11 cellular contexts compared by ENCODE assay signal in genomic region chr2:188668017-188668663, GRCh38.
DNase-seq lines count a peak whose midpoint lies in the region; ATAC-seq, FAIRE-seq and TF ChIP-seq lines count a peak whose summit lies in the region.
"Had no signal": no experiment of that assay in that cellular context is flagged by ENCODE, and none has a peak within 500 bp of the region (broad histone marks: within the 10 kb centered on the region; RNA-seq: fewer than 3 reads in every experiment).

No MANE protein-coding gene starts in this region.

- TF ChIP-seq CTCF in retinal pigment epithelial cell (conservative IDR thresholded peaks at IDR 0.05; ENCODE audit: low read depth, low read length) = no peak

- no peak for ATAC-seq in GM21619 (IDR thresholded peaks at IDR 0.05; ENCODE audit: unreplicated experiment)
- no peak for ATAC-seq in HG02840 (IDR thresholded peaks at IDR 0.05; ENCODE audit: low FRiP score, unreplicated experiment)
- ATAC-seq in stimulated activated effector memory CD8-positive, alpha-beta T cell treated with anti-CD3 and anti-CD28 coated beads, Interleukin-12 subunit alpha, Interleukin-12 subunit beta, amount 100 ng/mL, for 72 hours = no peak
- ATAC-seq in GM21526 (IDR thresholded peaks at IDR 0.05; ENCODE audit: low FRiP score, unreplicated experiment) = no peak
- ATAC-seq: naive thymus-derived CD8-positive, alpha-beta T cell; Panc1 had no signal

- DNase-seq in EH (ENCODE audit: low read depth) (peak; percentile 74), RCC 7860 (ENCODE audit: low spot score) (no peak), fibroblast of peridontal ligament (ENCODE audit: extremely low read depth) (peak; percentile 92), retinal pigment epithelial cell (ENCODE audit: low read depth) (peak; percentile 88)
- DNase-seq in stimulated activated effector memory CD8-positive, alpha-beta T cell treated with anti-CD3 and anti-CD28 coated beads, Interleukin-12 subunit alpha, Interleukin-12 subunit beta, amount 100 ng/mL, for 72 hours (ENCODE audit: low spot score in 2 of 2) = no peak
- DNase-seq: immature natural killer cell; naive thymus-derived CD8-positive, alpha-beta T cell had no signal

- H3K36me3 Mint-ChIP-seq in stimulated activated effector memory CD8-positive, alpha-beta T cell treated with anti-CD3 and anti-CD28 coated beads, Interleukin-12 subunit alpha, Interleukin-12 subunit beta, amount 100 ng/mL, for 72 hours = no peaks in the 10 kb centered on the region
- H3K36me3 Mint-ChIP-seq: immature natural killer cell; naive thymus-derived CD8-positive, alpha-beta T cell had no signal

- H3K27ac Mint-ChIP-seq in stimulated activated effector memory CD8-positive, alpha-beta T cell treated with anti-CD3 and anti-CD28 coated beads, Interleukin-12 subunit alpha, Interleukin-12 subunit beta, amount 100 ng/mL, for 72 hours = no peak overlapping the region
- H3K27ac Mint-ChIP-seq: immature natural killer cell; naive thymus-derived CD8-positive, alpha-beta T cell had no signal

- no peaks in the 10 kb centered on the region for H3K4me1 Mint-ChIP-seq in stimulated activated effector memory CD8-positive, alpha-beta T cell treated with anti-CD3 and anti-CD28 coated beads, Interleukin-12 subunit alpha, Interleukin-12 subunit beta, amount 100 ng/mL, for 72 hours
- H3K4me1 Mint-ChIP-seq: immature natural killer cell; naive thymus-derived CD8-positive, alpha-beta T cell had no signal

- H3K4me3 Mint-ChIP-seq in stimulated activated effector memory CD8-positive, alpha-beta T cell treated with anti-CD3 and anti-CD28 coated beads, Interleukin-12 subunit alpha, Interleukin-12 subunit beta, amount 100 ng/mL, for 72 hours = no peak overlapping the region
- H3K4me3 Mint-ChIP-seq: immature natural killer cell; naive thymus-derived CD8-positive, alpha-beta T cell had no signal

- H3K9me3 Mint-ChIP-seq in stimulated activated effector memory CD8-positive, alpha-beta T cell treated with anti-CD3 and anti-CD28 coated beads, Interleukin-12 subunit alpha, Interleukin-12 subunit beta, amount 100 ng/mL, for 72 hours = peaks cover 7% of the 10 kb centered on the region

- H3K4me3 ChIP-seq in retinal pigment epithelial cell (ENCODE audit: low read length) = no peak overlapping the region

- peak; percentile 8 for FAIRE-seq in RCC 7860 (lab: Jason Lieb, UNC)

Comparison
In these comparisons a context has a peak if more than half of its experiments do, and no peak if none do; other contexts are left out.
1. DNase-seq: peak in EH (single experiment), fibroblast of peridontal ligament (single experiment) and retinal pigment epithelial cell (single experiment); none in RCC 7860 (single experiment) and stimulated activated effector memory CD8-positive, alpha-beta T cell treated with anti-CD3 and anti-CD28 coated beads, Interleukin-12 subunit alpha, Interleukin-12 subunit beta, amount 100 ng/mL, for 72 hours (0 of 2).